16 cellular contexts compared by ENCODE assay signal in the genomic region with DNA sequence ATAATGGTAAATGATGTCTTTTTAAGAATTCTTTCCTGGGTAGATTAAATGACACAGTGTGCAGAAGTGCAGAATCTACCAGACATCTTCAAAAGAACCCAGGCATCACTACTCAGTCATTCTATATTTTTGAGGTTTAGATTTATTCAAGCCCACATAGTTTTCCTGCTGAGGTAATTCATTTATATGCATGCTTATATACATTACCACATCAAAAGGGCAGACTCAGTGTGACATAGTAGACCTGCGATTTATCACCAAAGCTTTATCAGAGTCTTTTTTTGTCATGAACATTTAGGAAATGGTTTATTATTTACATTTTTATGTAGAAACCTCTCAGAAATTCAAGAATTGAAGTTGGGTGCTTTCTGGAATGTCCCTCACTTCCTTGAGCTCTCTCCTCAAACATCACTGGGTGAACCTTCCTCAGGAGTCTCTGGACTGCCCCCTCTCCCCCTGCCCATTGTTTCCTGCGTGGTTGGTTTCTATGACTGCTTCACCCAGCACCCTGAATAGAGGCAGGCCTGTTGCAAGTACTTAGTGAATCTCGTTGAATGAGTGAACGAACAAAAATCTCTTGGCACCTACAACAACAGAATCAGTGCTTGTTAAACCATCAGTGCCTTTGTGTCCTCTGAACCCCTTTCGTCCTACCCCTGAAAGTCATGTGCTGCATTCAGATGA. TPM values are rescaled to one million over a fixed set of nuclear protein-coding genes. Genes with fewer than 3 reads are reported as not detected.
"Had no signal": no experiment of that assay in that cellular context is flagged by ENCODE, and none has a peak within 500 bp of the region (broad histone marks: within the 10 kb centered on the region; RNA-seq: fewer than 3 reads in every experiment).

No MANE protein-coding gene starts in this region.

- H3K27ac ChIP-seq: breast epithelium, heart right ventricle, lower lobe of right lung, transverse colon had no signal

- H3K27ac Mint-ChIP-seq: activated naive CD8-positive, alpha-beta T cell treated with anti-CD3 and anti-CD28 coated beads for 36 hours; naive B cell; stimulated activated memory B cell treated with anti-CD40 and anti-IgM and Interleukin-4, amounts not matched to agents 10 μg/mL and 1 μg/mL and 100 μg/mL, for 72 hours had no signal

- H3K4me1 ChIP-seq: breast epithelium, heart right ventricle, lower lobe of right lung, transverse colon had no signal

- H3K36me3 Mint-ChIP-seq: activated naive CD8-positive, alpha-beta T cell treated with anti-CD3 and anti-CD28 coated beads for 36 hours; naive B cell; stimulated activated memory B cell treated with anti-CD40 and anti-IgM and Interleukin-4, amounts not matched to agents 10 μg/mL and 1 μg/mL and 100 μg/mL, for 72 hours had no signal

- ATAC-seq: activated CD4-positive, CD25-positive, alpha-beta regulatory T cell treated with anti-CD3 and anti-CD28 coated beads, Interleukin-2, amount 50 U/mL, for 24 hours; heart right ventricle; lower lobe of right lung; right cardiac atrium had no signal

- DNase-seq: activated CD4-positive, alpha-beta T cell treated with anti-CD3 and anti-CD28 coated beads, Interleukin-2, amount 50 U/mL, for 4 hours; activated gamma-delta T cell; activated naive CD8-positive, alpha-beta T cell treated with anti-CD3 and anti-CD28 coated beads for 36 hours; activated T-cell treated with anti-CD3 and anti-CD28 coated beads, Interleukin-2, amount 50 U/mL, for 48 hours; foreskin melanocyte; heart right ventricle; lower lobe of right lung; naive B cell; posterior cingulate gyrus; substantia nigra; transverse colon had no signal

- H3K4me3 Mint-ChIP-seq: activated naive CD8-positive, alpha-beta T cell treated with anti-CD3 and anti-CD28 coated beads for 36 hours; naive B cell; stimulated activated memory B cell treated with anti-CD40 and anti-IgM and Interleukin-4, amounts not matched to agents 10 μg/mL and 1 μg/mL and 100 μg/mL, for 72 hours had no signal

- H3K9me3 ChIP-seq: breast epithelium, heart right ventricle, lower lobe of right lung, transverse colon had no signal

- H3K4me1 Mint-ChIP-seq: stimulated activated memory B cell treated with anti-CD40 and anti-IgM and Interleukin-4, amounts not matched to agents 10 μg/mL and 1 μg/mL and 100 μg/mL, for 72 hours had no signal

- H3K9me3 Mint-ChIP-seq: activated naive CD8-positive, alpha-beta T cell treated with anti-CD3 and anti-CD28 coated beads for 36 hours; stimulated activated memory B cell treated with anti-CD40 and anti-IgM and Interleukin-4, amounts not matched to agents 10 μg/mL and 1 μg/mL and 100 μg/mL, for 72 hours had no signal

- H3K36me3 ChIP-seq: breast epithelium, heart right ventricle, lower lobe of right lung, transverse colon had no signal

- H3K27me3 ChIP-seq: breast epithelium, transverse colon had no signal

- H3K4me3 ChIP-seq: breast epithelium, heart right ventricle, lower lobe of right lung, transverse colon had no signal

RNA-seq across cellular contexts. Expression of a gene that starts 42.5 kb away (rescaled TPM):
- total RNA-seq: activated naive CD8-positive, alpha-beta T cell treated with anti-CD3 and anti-CD28 coated beads for 36 hours; right cardiac atrium; T-helper 2 cell treated with Interferon-gamma antibody and Interleukin-4, amounts not matched to agents 100 ng/mL and 5 ng/mL, for 36 hours had no signal
- polyA plus RNA-seq: right cardiac atrium had no signal
